ENCODE assay signal across 2 cellular contexts in the genomic region with DNA sequence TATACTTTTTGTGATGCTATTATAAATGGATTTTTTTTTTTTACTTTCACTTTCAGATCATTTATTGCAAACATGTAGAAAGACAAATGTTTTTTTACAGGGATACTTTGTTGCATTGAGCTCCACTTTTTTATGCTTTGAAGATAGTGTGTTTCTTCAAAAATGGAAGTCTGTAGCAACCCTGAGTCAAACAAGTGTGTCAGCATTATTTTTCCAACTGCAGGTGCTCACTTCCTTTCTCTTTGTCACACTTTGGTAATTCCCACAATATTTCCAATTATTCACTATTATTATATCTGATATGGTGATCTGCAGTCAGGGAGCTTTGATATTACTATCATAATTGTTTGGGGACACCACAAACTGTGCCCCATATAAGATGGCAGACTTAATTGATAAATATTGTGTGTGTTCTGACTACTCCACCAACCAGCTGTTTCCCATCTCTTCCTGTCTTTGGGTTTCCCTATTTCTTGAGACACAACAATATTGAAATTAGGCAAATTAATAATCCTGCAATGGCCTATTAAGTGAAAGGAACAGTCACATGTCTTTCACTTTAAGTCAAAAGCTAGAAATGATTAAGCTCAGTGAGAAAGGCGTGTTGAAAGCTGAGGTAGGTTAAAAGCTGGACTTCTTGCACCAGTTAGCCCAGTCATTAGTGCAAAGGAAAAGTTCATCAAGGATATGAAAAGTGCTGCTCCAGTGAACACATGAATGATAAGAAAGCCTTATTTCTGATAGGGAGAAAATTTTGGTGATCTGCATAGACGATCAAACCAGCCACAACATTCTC.
TF ChIP-seq lines count a peak whose summit lies in the region.

No MANE protein-coding gene starts in this region.

TF ChIP-seq in IMR-90, 13 proteins besides CTCF, POLR2A, EP300 and RAD21:
- TF ChIP-seq MAFK (IDR thresholded peaks at IDR 0.05; ENCODE audit: low read depth, low read length) (peak; percentile 29; the same call in 1 of the 2 replicates), BHLHE40 (IDR thresholded peaks at IDR 0.05; ENCODE audit: low read depth, low read length) (no peak)

TF ChIP-seq in GM12878, 131 proteins besides CTCF, POLR2A, EP300 and RAD21:
- TF ChIP-seq IKZF2 (IDR thresholded peaks at IDR 0.05) = peak; percentile 29 to 55; a peak in 1 of 4 replicates
- TF ChIP-seq SPI1 (IDR thresholded peaks at IDR 0.05; ENCODE audit: borderline replicate concordance, insufficient read depth, low read depth, low read length) = no peak
- TF ChIP-seq ZNF207 (IDR thresholded peaks at IDR 0.05; ENCODE audit: borderline replicate concordance) = no peak
- peak; percentile 48; the same call in 1 of the 2 replicates for TF ChIP-seq FOXM1 (IDR thresholded peaks at IDR 0.05; ENCODE audit: low read depth, low read length)
- TF ChIP-seq DPF2 (IDR thresholded peaks at IDR 0.05) = peak; percentile 26; the same call in 1 of the 2 replicates
- peak; percentile 42; the same call in 1 of the 2 replicates for TF ChIP-seq IRF4 (IDR thresholded peaks at IDR 0.05; ENCODE audit: low read depth, low read length)
- peak; percentile 26 to 35; a peak in 2 of 4 replicates for TF ChIP-seq BHLHE40 (IDR thresholded peaks at IDR 0.05; ENCODE audit: borderline replicate concordance in 1 of 2, low read depth in 2 of 2, low read length in 1 of 2)
- TF ChIP-seq, protein P1, sequence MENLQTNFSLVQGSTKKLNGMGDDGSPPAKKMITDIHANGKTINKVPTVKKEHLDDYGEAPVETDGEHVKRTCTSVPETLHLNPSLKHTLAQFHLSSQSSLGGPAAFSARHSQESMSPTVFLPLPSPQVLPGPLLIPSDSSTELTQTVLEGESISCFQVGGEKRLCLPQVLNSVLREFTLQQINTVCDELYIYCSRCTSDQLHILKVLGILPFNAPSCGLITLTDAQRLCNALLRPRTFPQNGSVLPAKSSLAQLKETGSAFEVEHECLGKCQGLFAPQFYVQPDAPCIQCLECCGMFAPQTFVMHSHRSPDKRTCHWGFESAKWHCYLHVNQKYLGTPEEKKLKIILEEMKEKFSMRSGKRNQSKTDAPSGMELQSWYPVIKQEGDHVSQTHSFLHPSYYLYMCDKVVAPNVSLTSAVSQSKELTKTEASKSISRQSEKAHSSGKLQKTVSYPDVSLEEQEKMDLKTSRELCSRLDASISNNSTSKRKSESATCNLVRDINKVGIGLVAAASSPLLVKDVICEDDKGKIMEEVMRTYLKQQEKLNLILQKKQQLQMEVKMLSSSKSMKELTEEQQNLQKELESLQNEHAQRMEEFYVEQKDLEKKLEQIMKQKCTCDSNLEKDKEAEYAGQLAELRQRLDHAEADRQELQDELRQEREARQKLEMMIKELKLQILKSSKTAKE (IDR thresholded peaks at IDR 0.05; ENCODE audit: low read depth, poor library complexity, severe bottlenecking) = peak; percentile 19
- TF ChIP-seq, protein P2, sequence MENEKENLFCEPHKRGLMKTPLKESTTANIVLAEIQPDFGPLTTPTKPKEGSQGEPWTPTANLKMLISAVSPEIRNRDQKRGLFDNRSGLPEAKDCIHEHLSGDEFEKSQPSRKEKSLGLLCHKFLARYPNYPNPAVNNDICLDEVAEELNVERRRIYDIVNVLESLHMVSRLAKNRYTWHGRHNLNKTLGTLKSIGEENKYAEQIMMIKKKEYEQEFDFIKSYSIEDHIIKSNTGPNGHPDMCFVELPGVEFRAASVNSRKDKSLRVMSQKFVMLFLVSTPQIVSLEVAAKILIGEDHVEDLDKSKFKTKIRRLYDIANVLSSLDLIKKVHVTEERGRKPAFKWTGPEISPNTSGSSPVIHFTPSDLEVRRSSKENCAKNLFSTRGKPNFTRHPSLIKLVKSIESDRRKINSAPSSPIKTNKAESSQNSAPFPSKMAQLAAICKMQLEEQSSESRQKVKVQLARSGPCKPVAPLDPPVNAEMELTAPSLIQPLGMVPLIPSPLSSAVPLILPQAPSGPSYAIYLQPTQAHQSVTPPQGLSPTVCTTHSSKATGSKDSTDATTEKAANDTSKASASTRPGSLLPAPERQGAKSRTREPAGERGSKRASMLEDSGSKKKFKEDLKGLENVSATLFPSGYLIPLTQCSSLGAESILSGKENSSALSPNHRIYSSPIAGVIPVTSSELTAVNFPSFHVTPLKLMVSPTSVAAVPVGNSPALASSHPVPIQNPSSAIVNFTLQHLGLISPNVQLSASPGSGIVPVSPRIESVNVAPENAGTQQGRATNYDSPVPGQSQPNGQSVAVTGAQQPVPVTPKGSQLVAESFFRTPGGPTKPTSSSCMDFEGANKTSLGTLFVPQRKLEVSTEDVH (IDR thresholded peaks at IDR 0.05; ENCODE audit: low read depth, partially characterized antibody) = no peak
- TF ChIP-seq RUNX3 (IDR thresholded peaks at IDR 0.05; ENCODE audit: low read length) = 0 out of 2 replicates have a peak, but pooled peaks have one; percentile 28
- TF ChIP-seq NFIC (IDR thresholded peaks at IDR 0.05; ENCODE audit: low read depth, low read length) = peak; percentile 51; the same call in 1 of the 2 replicates
- TF ChIP-seq RAD51 (IDR thresholded peaks at IDR 0.05) = peak; percentile 21; the same call in 1 of the 2 replicates
- TF ChIP-seq TAF1 (IDR thresholded peaks at IDR 0.05; ENCODE audit: borderline replicate concordance, low read depth, low read length) = no peak
- peak; percentile 90 for TF ChIP-seq JUNB (IDR thresholded peaks at IDR 0.05)
